Comparison of ENCODE assay signal across 17 cellular contexts in genomic region chr3:185089751-185090150, GRCh38.
DNase-seq lines count a peak whose midpoint lies in the region; ATAC-seq, FAIRE-seq and TF ChIP-seq lines count a peak whose summit lies in the region.
"Had no signal": no experiment of that assay in that cellular context is flagged by ENCODE, and none has a peak within 500 bp of the region (broad histone marks: within the 10 kb centered on the region; RNA-seq: fewer than 3 reads in every experiment).

No MANE protein-coding gene starts in this region.

- CTCF ChIA-PET in HEK293T (lab: Yijun Ruan, JAX), result no interaction called here

- H3K36me3 Mint-ChIP-seq in activated naive CD4-positive, alpha-beta T cell treated with anti-CD3 and anti-CD28 coated beads, Interleukin-2, amount 50 U/mL, for 72 hours, result no peaks in the 10 kb centered on the region
- H3K36me3 Mint-ChIP-seq: CD4-positive, alpha-beta memory T cell had no signal

- H3K27ac ChIP-seq in small intestine (ENCODE audit: low read depth in 1 of 2, low read length in 1 of 2), result no peak overlapping the region

- POLR2A ChIA-PET in HEK293T (lab: Yijun Ruan, JAX), result no interaction called here

- in situ Hi-C loops in SK-MEL-5 (cut with HindIII; ENCODE audit: low pct_unique_long_range_greater_than_20kb, low sequenced_read_pairs), result no loop called here

- no peaks in the 10 kb centered on the region for H3K36me3 ChIP-seq in small intestine (ENCODE audit: control insufficient read depth in 2 of 2, insufficient read depth in 2 of 2, low read length in 2 of 2)

- H3K4me1 ChIP-seq in small intestine (ENCODE audit: control insufficient read depth in 2 of 2, insufficient read depth in 1 of 2, low read depth in 1 of 2, low read length in 1 of 2), result no peaks in the 10 kb centered on the region

- H3K9me3 Mint-ChIP-seq in activated naive CD4-positive, alpha-beta T cell treated with anti-CD3 and anti-CD28 coated beads, Interleukin-2, amount 50 U/mL, for 72 hours, result no peaks in the 10 kb centered on the region
- H3K9me3 Mint-ChIP-seq: CD4-positive, alpha-beta memory T cell; GM23338; H9 had no signal

- H3K27ac Mint-ChIP-seq in activated naive CD4-positive, alpha-beta T cell treated with anti-CD3 and anti-CD28 coated beads, Interleukin-2, amount 50 U/mL, for 72 hours, result no peak overlapping the region
- H3K27ac Mint-ChIP-seq: CD4-positive, alpha-beta memory T cell; GM23338; H9 had no signal

- ATAC-seq in activated naive CD4-positive, alpha-beta T cell treated with anti-CD3 and anti-CD28 coated beads, Interleukin-2, amount 50 U/mL, for 72 hours, result no peak
- ATAC-seq: GM12878, GM23338 had no signal

- DNase-seq in NCI-H2227 (lab: John Stamatoyannopoulos, UW; ENCODE audit: unreplicated experiment), result peak; percentile 27
- DNase-seq in SK-MEL-5 (ENCODE audit: low read depth, low spot score), result peak; percentile 72
- DNase-seq in foreskin melanocyte, result peak; percentile 60
- DNase-seq in small intestine, result no peak
- DNase-seq in stimulated activated CD4-positive, alpha-beta T cell treated with anti-CD3 and anti-CD28 coated beads, Interleukin-1b, Interleukin-23, amount 100 ng/mL, for 48 hours, result no peak
- DNase-seq in HEK293T (ENCODE audit: extremely low spot score), result no peak
- no peak for DNase-seq in activated naive CD4-positive, alpha-beta T cell treated with anti-CD3 and anti-CD28 coated beads, Interleukin-2, amount 50 U/mL, for 72 hours (ENCODE audit: low spot score in 2 of 2)
- no peak for DNase-seq in amniotic stem cell (lab: John Stamatoyannopoulos, UW)
- DNase-seq: C1 segment of cervical spinal cord; Caco-2; CD4-positive, alpha-beta memory T cell; DMS153; DND-41; GDM1; H9 had no signal

- no peaks in the 10 kb centered on the region for H3K27me3 ChIP-seq in small intestine (ENCODE audit: control insufficient read depth in 2 of 2, insufficient read depth in 2 of 2, low read length in 2 of 2)

- H3K9me3 ChIP-seq in small intestine (ENCODE audit: control insufficient read depth, low read depth), result no peaks in the 10 kb centered on the region
- H3K9me3 ChIP-seq: Caco-2 had no signal

- peak; percentile 19 for FAIRE-seq in small intestine (lab: Jason Lieb, UNC)
- FAIRE-seq: GM12878 had no signal

- no peak overlapping the region for H3K4me3 ChIP-seq in small intestine (ENCODE audit: low read depth in 1 of 2, low read length in 2 of 2)
- H3K4me3 ChIP-seq: GM12878, GM23338 had no signal

TF ChIP-seq in HEK293T, 16 proteins besides CTCF, POLR2A, EP300 and RAD21:
- no peak for TF ChIP-seq ARNT (IDR thresholded peaks at IDR 0.05)
- TF ChIP-seq TARDBP (IDR thresholded peaks at IDR 0.05), result no peak
- TF ChIP-seq NFRKB (IDR thresholded peaks at IDR 0.05), result no peak
- no peak for TF ChIP-seq SP1 (IDR thresholded peaks at IDR 0.05)
- no peak for TF ChIP-seq L3MBTL2 (conservative IDR thresholded peaks at IDR 0.05)
- no peak for TF ChIP-seq PKNOX1 (IDR thresholded peaks at IDR 0.05)

Comparison
In these comparisons a context has a peak if more than half of its experiments do, and no peak if none do; other contexts are left out.
1. DNase-seq: peak in NCI-H2227 (single experiment), SK-MEL-5 (single experiment) and foreskin melanocyte (single experiment); none in small intestine (single experiment), stimulated activated CD4-positive, alpha-beta T cell treated with anti-CD3 and anti-CD28 coated beads, Interleukin-1b, Interleukin-23, amount 100 ng/mL, for 48 hours (single experiment), HEK293T (single experiment), activated naive CD4-positive, alpha-beta T cell treated with anti-CD3 and anti-CD28 coated beads, Interleukin-2, amount 50 U/mL, for 72 hours (0 of 2) and amniotic stem cell (single experiment).